ENCODE assay signal across 7 cellular contexts in the genomic region with DNA sequence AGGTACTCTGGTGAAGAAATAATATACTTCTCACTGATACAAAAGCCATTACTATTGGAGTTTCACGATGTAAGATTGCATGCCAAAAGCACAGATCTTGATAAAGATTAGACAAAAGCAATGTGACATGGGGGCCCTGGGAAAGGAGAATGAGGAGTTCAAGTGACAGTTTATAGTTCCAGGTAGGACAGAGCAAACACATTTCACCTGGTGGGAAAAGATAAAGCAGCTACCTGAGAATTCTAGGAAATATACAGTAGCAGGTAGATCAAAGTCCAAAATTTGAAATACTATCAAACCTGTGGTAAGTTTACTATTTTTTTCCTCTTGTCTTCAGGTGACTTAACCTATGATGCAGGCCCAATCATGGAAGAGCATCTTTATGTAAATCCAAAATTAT. TPM values are rescaled to one million over a fixed set of nuclear protein-coding genes. Genes with fewer than 3 reads are reported as not detected.
"Had no signal": no experiment of that assay in that cellular context is flagged by ENCODE, and none has a peak within 500 bp of the region (broad histone marks: within the 10 kb centered on the region; RNA-seq: fewer than 3 reads in every experiment).

No MANE protein-coding gene starts in this region.

- DNase-seq: IMR-90, KBM-7, KG1 had no signal

- H3K4me3 ChIP-seq: K562 had no signal

- ATAC-seq: HepG2, K562 had no signal

RNA-seq across cellular contexts. Expression of a gene that starts 8.0 kb away (rescaled TPM):
- total RNA-seq: HepG2, HT-29, HT1080, IMR-90, K562 had no signal

RNA-seq across cellular contexts. Expression of a gene that starts 25.2 kb away (rescaled TPM):
- total RNA-seq: HepG2, HT-29, HT1080, IMR-90, K562 had no signal
